ENCODE assay signal across 20 cellular contexts in the genomic region with DNA sequence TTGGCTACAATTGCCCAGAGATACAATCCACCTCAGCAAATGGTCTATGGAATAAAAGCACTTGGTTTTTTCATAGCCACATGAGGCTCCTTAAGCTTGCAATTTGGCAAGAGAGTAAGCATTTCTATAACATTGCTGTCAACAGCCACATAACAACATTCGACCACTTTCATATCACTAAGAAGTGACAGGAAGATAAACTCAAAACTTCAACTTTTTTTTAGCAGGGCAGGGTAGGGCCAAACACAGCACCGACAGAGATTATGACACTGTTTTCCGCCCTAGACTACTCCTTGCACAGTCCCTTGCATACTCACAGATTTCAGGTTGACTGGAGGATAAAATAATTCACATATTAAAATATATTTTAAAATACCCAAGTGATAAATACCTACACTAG.
"Had no signal": no experiment of that assay in that cellular context is flagged by ENCODE, and none has a peak within 500 bp of the region (broad histone marks: within the 10 kb centered on the region; RNA-seq: fewer than 3 reads in every experiment).

No MANE protein-coding gene starts in this region.

- H3K9me3 Mint-ChIP-seq: activated CD4-positive, alpha-beta memory T cell treated with anti-CD3 and anti-CD28 coated beads for 36 hours; activated CD4-positive, alpha-beta T cell treated with anti-CD3 and anti-CD28 coated beads, Interleukin-2, amount 10 ng/mL, durations not matched to agents 7 days and 5 days; activated naive CD4-positive, alpha-beta T cell treated with anti-CD3 and anti-CD28 coated beads for 36 hours; activated T-helper 17 cell treated with anti-CD3 and anti-CD28 coated beads, Interleukin-2, amount 50 U/mL, for 72 hours; IgD-negative memory B cell had no signal

- H3K27ac ChIP-seq: brain microvascular endothelial cell, VCaP had no signal

- H3K4me3 Mint-ChIP-seq: activated CD4-positive, alpha-beta memory T cell treated with anti-CD3 and anti-CD28 coated beads for 36 hours; activated CD4-positive, alpha-beta T cell treated with anti-CD3 and anti-CD28 coated beads, Interleukin-2, amount 10 ng/mL, durations not matched to agents 7 days and 5 days; activated naive CD4-positive, alpha-beta T cell treated with anti-CD3 and anti-CD28 coated beads for 36 hours; activated naive CD8-positive, alpha-beta T cell; activated T-helper 17 cell treated with anti-CD3 and anti-CD28 coated beads, Interleukin-2, amount 50 U/mL, for 72 hours had no signal

- H3K36me3 ChIP-seq: brain microvascular endothelial cell had no signal

- DNase-seq: activated CD4-positive, alpha-beta memory T cell treated with anti-CD3 and anti-CD28 coated beads for 36 hours; activated CD4-positive, alpha-beta T cell treated with anti-CD3 and anti-CD28 coated beads, Interleukin-2, amount 10 ng/mL, durations not matched to agents 7 days and 5 days; activated CD4-positive, CD25-positive, alpha-beta regulatory T cell; activated CD8-positive, alpha-beta memory T cell treated with anti-CD3 and anti-CD28 coated beads for 24 hours; activated gamma-delta T cell; activated naive CD4-positive, alpha-beta T cell treated with anti-CD3 and anti-CD28 coated beads for 36 hours; activated T-cell treated with anti-CD3 and anti-CD28 coated beads, Interleukin-2, amount 50 U/mL, for 48 hours; brain microvascular endothelial cell; KG1; MV-4-11; NCI-H187; NCI-H2171; NCI-H526; SIG-M5; T-helper 1 cell had no signal

- H3K9me3 ChIP-seq: MG63 had no signal

- ATAC-seq: activated T-helper 17 cell treated with anti-CD3 and anti-CD28 coated beads, Interleukin-2, amount 50 U/mL, for 72 hours had no signal

- H3K27me3 Mint-ChIP-seq: activated CD4-positive, alpha-beta memory T cell treated with anti-CD3 and anti-CD28 coated beads for 36 hours; activated CD4-positive, alpha-beta T cell treated with anti-CD3 and anti-CD28 coated beads, Interleukin-2, amount 10 ng/mL, durations not matched to agents 7 days and 5 days; activated naive CD8-positive, alpha-beta T cell; activated T-helper 17 cell treated with anti-CD3 and anti-CD28 coated beads, Interleukin-2, amount 50 U/mL, for 72 hours; IgD-negative memory B cell had no signal

- H3K27ac Mint-ChIP-seq: activated CD4-positive, alpha-beta memory T cell treated with anti-CD3 and anti-CD28 coated beads for 36 hours; activated CD4-positive, alpha-beta T cell treated with anti-CD3 and anti-CD28 coated beads, Interleukin-2, amount 10 ng/mL, durations not matched to agents 7 days and 5 days; activated naive CD4-positive, alpha-beta T cell treated with anti-CD3 and anti-CD28 coated beads for 36 hours; activated naive CD8-positive, alpha-beta T cell; activated T-helper 17 cell treated with anti-CD3 and anti-CD28 coated beads, Interleukin-2, amount 50 U/mL, for 72 hours had no signal

- H3K4me3 ChIP-seq: MG63 had no signal

- H3K27me3 ChIP-seq: brain microvascular endothelial cell, MG63 had no signal
